1 cellular context compared by ENCODE assay signal in genomic region chr19:1859319-1859718, GRCh38.
TF ChIP-seq lines count a peak whose summit lies in the region.

No MANE protein-coding gene starts in this region.

TF ChIP-seq in HEK293, 187 proteins besides CTCF, POLR2A, EP300 and RAD21 (continued from another document and continues in another):
- TF ChIP-seq, protein P1, sequence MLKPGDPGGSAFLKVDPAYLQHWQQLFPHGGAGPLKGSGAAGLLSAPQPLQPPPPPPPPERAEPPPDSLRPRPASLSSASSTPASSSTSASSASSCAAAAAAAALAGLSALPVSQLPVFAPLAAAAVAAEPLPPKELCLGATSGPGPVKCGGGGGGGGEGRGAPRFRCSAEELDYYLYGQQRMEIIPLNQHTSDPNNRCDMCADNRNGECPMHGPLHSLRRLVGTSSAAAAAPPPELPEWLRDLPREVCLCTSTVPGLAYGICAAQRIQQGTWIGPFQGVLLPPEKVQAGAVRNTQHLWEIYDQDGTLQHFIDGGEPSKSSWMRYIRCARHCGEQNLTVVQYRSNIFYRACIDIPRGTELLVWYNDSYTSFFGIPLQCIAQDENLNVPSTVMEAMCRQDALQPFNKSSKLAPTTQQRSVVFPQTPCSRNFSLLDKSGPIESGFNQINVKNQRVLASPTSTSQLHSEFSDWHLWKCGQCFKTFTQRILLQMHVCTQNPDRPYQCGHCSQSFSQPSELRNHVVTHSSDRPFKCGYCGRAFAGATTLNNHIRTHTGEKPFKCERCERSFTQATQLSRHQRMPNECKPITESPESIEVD (tag by site-specific recombination; IDR thresholded peaks at IDR 0.05): no peak
- TF ChIP-seq ZNF394 (tag by site-specific recombination; IDR thresholded peaks at IDR 0.05; ENCODE audit: borderline replicate concordance): no peak
- TF ChIP-seq, protein P2, sequence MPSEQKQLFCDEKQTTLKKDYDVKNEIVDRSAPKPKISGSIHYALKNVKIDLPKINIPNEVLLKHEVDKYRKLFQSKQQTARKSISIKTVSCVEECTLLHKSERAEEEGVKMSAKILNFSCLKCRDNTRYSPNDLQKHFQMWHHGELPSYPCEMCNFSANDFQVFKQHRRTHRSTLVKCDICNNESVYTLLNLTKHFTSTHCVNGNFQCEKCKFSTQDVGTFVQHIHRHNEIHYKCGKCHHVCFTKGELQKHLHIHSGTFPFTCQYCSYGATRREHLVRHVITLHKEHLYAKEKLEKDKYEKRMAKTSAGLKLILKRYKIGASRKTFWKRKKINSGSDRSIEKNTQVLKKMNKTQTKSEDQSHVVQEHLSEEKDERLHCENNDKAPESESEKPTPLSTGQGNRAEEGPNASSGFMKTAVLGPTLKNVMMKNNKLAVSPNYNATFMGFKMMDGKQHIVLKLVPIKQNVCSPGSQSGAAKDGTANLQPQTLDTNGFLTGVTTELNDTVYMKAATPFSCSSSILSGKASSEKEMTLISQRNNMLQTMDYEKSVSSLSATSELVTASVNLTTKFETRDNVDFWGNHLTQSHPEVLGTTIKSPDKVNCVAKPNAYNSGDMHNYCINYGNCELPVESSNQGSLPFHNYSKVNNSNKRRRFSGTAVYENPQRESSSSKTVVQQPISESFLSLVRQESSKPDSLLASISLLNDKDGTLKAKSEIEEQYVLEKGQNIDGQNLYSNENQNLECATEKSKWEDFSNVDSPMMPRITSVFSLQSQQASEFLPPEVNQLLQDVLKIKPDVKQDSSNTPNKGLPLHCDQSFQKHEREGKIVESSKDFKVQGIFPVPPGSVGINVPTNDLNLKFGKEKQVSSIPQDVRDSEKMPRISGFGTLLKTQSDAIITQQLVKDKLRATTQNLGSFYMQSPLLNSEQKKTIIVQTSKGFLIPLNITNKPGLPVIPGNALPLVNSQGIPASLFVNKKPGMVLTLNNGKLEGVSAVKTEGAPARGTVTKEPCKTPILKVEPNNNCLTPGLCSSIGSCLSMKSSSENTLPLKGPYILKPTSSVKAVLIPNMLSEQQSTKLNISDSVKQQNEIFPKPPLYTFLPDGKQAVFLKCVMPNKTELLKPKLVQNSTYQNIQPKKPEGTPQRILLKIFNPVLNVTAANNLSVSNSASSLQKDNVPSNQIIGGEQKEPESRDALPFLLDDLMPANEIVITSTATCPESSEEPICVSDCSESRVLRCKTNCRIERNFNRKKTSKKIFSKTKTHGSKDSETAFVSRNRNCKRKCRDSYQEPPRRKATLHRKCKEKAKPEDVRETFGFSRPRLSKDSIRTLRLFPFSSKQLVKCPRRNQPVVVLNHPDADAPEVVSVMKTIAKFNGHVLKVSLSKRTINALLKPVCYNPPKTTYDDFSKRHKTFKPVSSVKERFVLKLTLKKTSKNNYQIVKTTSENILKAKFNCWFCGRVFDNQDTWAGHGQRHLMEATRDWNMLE (tag by site-specific recombination; conservative IDR thresholded peaks at IDR 0.05; ENCODE audit: low read depth): no peak
- TF ChIP-seq REPIN1 (tag by site-specific recombination; IDR thresholded peaks at IDR 0.05; ENCODE audit: low read depth): no peak
- no peak for TF ChIP-seq ZNF549 (tag by site-specific recombination; IDR thresholded peaks at IDR 0.05)
- TF ChIP-seq ZNF221 (tag by site-specific recombination; IDR thresholded peaks at IDR 0.05; ENCODE audit: borderline replicate concordance): no peak
- TF ChIP-seq, protein P3, sequence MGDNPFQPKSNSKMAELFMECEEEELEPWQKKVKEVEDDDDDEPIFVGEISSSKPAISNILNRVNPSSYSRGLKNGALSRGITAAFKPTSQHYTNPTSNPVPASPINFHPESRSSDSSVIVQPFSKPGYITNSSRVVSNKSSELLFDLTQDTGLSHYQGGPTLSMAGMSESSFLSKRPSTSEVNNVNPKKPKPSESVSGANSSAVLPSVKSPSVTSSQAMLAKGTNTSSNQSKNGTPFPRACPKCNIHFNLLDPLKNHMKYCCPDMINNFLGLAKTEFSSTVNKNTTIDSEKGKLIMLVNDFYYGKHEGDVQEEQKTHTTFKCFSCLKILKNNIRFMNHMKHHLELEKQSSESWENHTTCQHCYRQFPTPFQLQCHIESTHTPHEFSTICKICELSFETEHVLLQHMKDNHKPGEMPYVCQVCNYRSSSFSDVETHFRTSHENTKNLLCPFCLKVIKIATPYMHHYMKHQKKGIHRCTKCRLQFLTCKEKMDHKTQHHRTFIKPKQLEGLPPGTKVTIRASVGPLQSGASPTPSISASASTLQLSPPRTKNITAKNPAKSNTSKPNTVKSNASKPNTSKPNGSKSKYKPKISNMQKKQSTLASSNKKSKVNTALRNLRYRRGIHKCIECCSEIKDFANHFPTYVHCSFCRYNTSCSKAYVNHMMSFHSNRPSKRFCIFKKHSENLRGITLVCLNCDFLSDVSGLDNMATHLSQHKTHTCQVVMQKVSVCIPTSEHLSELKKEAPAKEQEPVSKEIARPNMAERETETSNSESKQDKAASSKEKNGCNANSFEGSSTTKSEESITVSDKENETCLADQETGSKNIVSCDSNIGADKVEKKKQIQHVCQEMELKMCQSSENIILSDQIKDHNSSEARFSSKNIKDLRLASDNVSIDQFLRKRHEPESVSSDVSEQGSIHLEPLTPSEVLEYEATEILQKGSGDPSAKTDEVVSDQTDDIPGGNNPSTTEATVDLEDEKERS (tag by site-specific recombination; IDR thresholded peaks at IDR 0.05): no peak
- TF ChIP-seq GLIS2 (tag by site-specific recombination; IDR thresholded peaks at IDR 0.05): no peak
- TF ChIP-seq ZFP3 (tag by site-specific recombination; IDR thresholded peaks at IDR 0.05; ENCODE audit: low read depth): no peak
- TF ChIP-seq SETDB1 (IDR thresholded peaks at IDR 0.05; ENCODE audit: insufficient read length, low read length): no peak
- no peak for TF ChIP-seq ZNF555 (tag by site-specific recombination; conservative IDR thresholded peaks at IDR 0.05)
- TF ChIP-seq ZNF624 (tag by site-specific recombination; IDR thresholded peaks at IDR 0.05): no peak
- TF ChIP-seq, protein P4, sequence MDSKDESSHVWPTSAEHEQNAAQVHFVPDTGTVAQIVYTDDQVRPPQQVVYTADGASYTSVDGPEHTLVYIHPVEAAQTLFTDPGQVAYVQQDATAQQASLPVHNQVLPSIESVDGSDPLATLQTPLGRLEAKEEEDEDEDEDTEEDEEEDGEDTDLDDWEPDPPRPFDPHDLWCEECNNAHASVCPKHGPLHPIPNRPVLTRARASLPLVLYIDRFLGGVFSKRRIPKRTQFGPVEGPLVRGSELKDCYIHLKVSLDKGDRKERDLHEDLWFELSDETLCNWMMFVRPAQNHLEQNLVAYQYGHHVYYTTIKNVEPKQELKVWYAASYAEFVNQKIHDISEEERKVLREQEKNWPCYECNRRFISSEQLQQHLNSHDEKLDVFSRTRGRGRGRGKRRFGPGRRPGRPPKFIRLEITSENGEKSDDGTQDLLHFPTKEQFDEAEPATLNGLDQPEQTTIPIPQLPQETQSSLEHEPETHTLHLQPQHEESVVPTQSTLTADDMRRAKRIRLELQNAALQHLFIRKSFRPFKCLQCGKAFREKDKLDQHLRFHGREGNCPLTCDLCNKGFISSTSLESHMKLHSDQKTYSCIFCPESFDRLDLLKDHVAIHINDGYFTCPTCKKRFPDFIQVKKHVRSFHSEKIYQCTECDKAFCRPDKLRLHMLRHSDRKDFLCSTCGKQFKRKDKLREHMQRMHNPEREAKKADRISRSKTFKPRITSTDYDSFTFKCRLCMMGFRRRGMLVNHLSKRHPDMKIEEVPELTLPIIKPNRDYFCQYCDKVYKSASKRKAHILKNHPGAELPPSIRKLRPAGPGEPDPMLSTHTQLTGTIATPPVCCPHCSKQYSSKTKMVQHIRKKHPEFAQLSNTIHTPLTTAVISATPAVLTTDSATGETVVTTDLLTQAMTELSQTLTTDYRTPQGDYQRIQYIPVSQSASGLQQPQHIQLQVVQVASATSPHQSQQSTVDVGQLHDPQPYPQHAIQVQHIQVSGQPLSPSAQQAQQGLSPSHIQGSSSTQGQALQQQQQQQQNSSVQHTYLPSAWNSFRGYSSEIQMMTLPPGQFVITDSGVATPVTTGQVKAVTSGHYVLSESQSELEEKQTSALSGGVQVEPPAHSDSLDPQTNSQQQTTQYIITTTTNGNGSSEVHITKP (tag by site-specific recombination; IDR thresholded peaks at IDR 0.05): no peak
- TF ChIP-seq ZNF140 (tag by site-specific recombination; IDR thresholded peaks at IDR 0.05): no peak
- no peak for TF ChIP-seq ZNF510 (tag by site-specific recombination; IDR thresholded peaks at IDR 0.05; ENCODE audit: insufficient replicate concordance)
- no peak for TF ChIP-seq ZSCAN16 (tag by site-specific recombination; IDR thresholded peaks at IDR 0.05)
- no peak for TF ChIP-seq ZNF623 (tag by site-specific recombination; IDR thresholded peaks at IDR 0.05)
- TF ChIP-seq, protein P5, sequence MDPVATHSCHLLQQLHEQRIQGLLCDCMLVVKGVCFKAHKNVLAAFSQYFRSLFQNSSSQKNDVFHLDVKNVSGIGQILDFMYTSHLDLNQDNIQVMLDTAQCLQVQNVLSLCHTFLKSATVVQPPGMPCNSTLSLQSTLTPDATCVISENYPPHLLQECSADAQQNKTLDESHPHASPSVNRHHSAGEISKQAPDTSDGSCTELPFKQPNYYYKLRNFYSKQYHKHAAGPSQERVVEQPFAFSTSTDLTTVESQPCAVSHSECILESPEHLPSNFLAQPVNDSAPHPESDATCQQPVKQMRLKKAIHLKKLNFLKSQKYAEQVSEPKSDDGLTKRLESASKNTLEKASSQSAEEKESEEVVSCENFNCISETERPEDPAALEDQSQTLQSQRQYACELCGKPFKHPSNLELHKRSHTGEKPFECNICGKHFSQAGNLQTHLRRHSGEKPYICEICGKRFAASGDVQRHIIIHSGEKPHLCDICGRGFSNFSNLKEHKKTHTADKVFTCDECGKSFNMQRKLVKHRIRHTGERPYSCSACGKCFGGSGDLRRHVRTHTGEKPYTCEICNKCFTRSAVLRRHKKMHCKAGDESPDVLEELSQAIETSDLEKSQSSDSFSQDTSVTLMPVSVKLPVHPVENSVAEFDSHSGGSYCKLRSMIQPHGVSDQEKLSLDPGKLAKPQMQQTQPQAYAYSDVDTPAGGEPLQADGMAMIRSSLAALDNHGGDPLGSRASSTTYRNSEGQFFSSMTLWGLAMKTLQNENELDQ (tag by site-specific recombination; IDR thresholded peaks at IDR 0.05; ENCODE audit: low read depth): no peak
- no peak for TF ChIP-seq ZIC2 (tag by site-specific recombination; IDR thresholded peaks at IDR 0.05)
- TF ChIP-seq EGR2 (tag by site-specific recombination; IDR thresholded peaks at IDR 0.05; ENCODE audit: low read depth): peak; percentile 92
- TF ChIP-seq ZNF433 (tag by site-specific recombination; IDR thresholded peaks at IDR 0.05; ENCODE audit: low read depth): no peak
- TF ChIP-seq SP3 (tag by site-specific recombination; IDR thresholded peaks at IDR 0.05): 0 out of 2 replicates have a peak, but pooled peaks have one; percentile 29
- no peak for TF ChIP-seq ZBTB8A (tag by site-specific recombination; IDR thresholded peaks at IDR 0.05)
- TF ChIP-seq, protein P6, sequence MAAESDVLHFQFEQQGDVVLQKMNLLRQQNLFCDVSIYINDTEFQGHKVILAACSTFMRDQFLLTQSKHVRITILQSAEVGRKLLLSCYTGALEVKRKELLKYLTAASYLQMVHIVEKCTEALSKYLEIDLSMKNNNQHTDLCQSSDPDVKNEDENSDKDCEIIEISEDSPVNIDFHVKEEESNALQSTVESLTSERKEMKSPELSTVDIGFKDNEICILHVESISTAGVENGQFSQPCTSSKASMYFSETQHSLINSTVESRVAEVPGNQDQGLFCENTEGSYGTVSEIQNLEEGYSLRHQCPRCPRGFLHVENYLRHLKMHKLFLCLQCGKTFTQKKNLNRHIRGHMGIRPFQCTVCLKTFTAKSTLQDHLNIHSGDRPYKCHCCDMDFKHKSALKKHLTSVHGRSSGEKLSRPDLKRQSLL (tag by site-specific recombination; IDR thresholded peaks at IDR 0.05): no peak
- TF ChIP-seq ZNF777 (tag by site-specific recombination; IDR thresholded peaks at IDR 0.05; ENCODE audit: borderline replicate concordance): no peak
- no peak for TF ChIP-seq SCRT2 (tag by site-specific recombination; IDR thresholded peaks at IDR 0.05)
- TF ChIP-seq ZNF513 (tag by site-specific recombination; IDR thresholded peaks at IDR 0.05): no peak
- TF ChIP-seq KLF8 (tag by site-specific recombination; IDR thresholded peaks at IDR 0.05): peak; percentile 58; the same call in 1 of the 2 replicates
- TF ChIP-seq MYNN (tag by site-specific recombination; IDR thresholded peaks at IDR 0.05; ENCODE audit: borderline replicate concordance): no peak
- TF ChIP-seq ZNF529 (tag by site-specific recombination; IDR thresholded peaks at IDR 0.05; ENCODE audit: insufficient replicate concordance): no peak
- no peak for TF ChIP-seq TSHZ1 (tag by site-specific recombination; IDR thresholded peaks at IDR 0.05; ENCODE audit: borderline replicate concordance)
- no peak for TF ChIP-seq ZNF362 (tag by site-specific recombination; IDR thresholded peaks at IDR 0.05)
